8 cellular contexts compared by ENCODE assay signal in the genomic region with DNA sequence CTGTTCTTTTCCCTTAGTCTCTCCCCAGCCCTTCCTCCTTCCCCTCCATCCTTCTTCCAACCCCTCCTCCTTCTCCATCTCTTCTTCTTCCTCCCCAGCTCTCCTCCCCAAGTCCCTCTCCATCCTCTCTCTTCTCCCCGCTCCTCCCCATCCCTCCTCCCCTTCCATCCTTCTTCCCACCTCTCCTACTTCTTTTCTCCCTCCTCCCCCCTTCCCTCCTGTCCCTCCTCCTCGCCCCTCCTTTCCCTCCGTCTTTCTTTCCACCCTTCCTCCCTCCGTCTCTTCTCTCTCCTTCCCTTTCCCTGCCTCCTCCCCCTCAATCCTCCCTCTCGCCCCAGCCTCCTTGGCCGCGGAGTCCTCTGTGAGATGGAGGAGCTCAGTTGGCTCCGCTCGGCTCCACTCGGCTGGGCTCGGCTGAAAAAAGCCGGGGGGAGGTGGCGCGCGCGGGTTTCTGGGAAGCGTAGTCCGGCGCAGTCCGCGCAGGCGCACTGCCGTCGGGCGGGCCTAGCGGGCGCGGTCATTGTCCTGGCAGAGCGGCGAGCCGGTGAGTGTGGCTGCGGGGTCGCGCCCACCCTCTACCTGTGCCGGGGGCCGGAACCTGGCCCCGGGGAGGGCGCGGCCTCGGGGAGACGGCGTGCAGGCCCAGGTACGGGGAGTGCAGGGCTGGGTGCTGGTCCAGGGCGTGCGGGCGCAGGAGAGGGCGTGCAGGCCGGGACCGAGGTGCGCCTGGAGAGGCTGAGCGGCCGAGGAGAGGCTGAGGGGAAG. TPM values are rescaled to one million over a fixed set of nuclear protein-coding genes. Genes with fewer than 3 reads are reported as not detected.
DNase-seq lines count a peak whose midpoint lies in the region; ATAC-seq and FAIRE-seq lines count a peak whose summit lies in the region.

A gene (plus strand): TSS at position 520 of the 765 bp plus-strand sequence. CDS start 6,257 bp downstream, outside the sequence.

- ATAC-seq in GM19397 (IDR thresholded peaks at IDR 0.05; ENCODE audit: unreplicated experiment) (peak; percentile 97), HG03571 (IDR thresholded peaks at IDR 0.05; ENCODE audit: unreplicated experiment) (peak; percentile 82)

- H4K20me1 ChIP-seq in BLaER1 treated with 17β-estradiol and CSF1 and Interleukin-3, amounts not matched to agents 10 nM and 100 nM = peaks cover 0 to 11% (median 0%) of the 10 kb centered on the region in 11 experiments; a peak in 2 of 22 replicates

- H3K4me3 ChIP-seq in BLaER1 treated with 17β-estradiol and CSF1 and Interleukin-3, amounts not matched to agents 10 nM and 100 nM = peak within 1 kb of the TSS; percentile 73 to 98 (median 96)

- H3K9me3 ChIP-seq in BLaER1 treated with 17β-estradiol and CSF1 and Interleukin-3, amounts not matched to agents 10 nM and 100 nM (replicated peaks in 1 of 11) = peaks cover 65 to 86% (median 80%) of the 10 kb centered on the region in 11 experiments

- H3K36me3 ChIP-seq in BLaER1 treated with 17β-estradiol and CSF1 and Interleukin-3, amounts not matched to agents 10 nM and 100 nM = peaks cover 28 to 36% (median 32%) of the 10 kb centered on the region in 11 experiments

- H3K9ac ChIP-seq in BLaER1 treated with 17β-estradiol and CSF1 and Interleukin-3, amounts not matched to agents 10 nM and 100 nM = peak within 1 kb of the TSS; percentile 84 to 94 (median 88)

- H3K27ac ChIP-seq in BLaER1 treated with 17β-estradiol and CSF1 and Interleukin-3, amounts not matched to agents 10 nM and 100 nM = peak within 1 kb of the TSS; percentile 25 to 84 (median 74); a peak in 21 of 22 replicates

- H3K27me3 ChIP-seq in BLaER1 treated with 17β-estradiol and CSF1 and Interleukin-3, amounts not matched to agents 10 nM and 100 nM = no peaks in the 10 kb centered on the region

- DNase-seq in NOMO-1 (lab: John Stamatoyannopoulos, UW; ENCODE audit: unreplicated experiment in 2 of 2) = peak; percentile 64 to 66
- peak; percentile 50 for DNase-seq in activated CD8-positive, alpha-beta memory T cell treated with anti-CD3 and anti-CD28 coated beads, Interleukin-2, amount 50 U/mL, for 1 hour (ENCODE audit: extremely low read depth)
- peak; percentile 95 for DNase-seq in mesenteric fat pad (ENCODE audit: low spot score)
- DNase-seq in stimulated activated CD8-positive, alpha-beta memory T cell treated with anti-CD3 and anti-CD28 coated beads, Interleukin-12 subunit alpha, Interleukin-12 subunit beta, amount 100 ng/mL, for 4 hours (ENCODE audit: low read depth) = peak; percentile 80

- FAIRE-seq in endometrium (lab: Jason Lieb, UNC) = peak; percentile 72

- H3K4me2 ChIP-seq in BLaER1 treated with 17β-estradiol and CSF1 and Interleukin-3, amounts not matched to agents 10 nM and 100 nM = peak within 1 kb of the TSS; percentile 88 to 96 (median 94)

- peaks cover 8 to 12% (median 10%) of the 10 kb centered on the region in 10 experiments; a peak in 19 of 20 replicates for H3K4me1 ChIP-seq in BLaER1 treated with 17β-estradiol and CSF1 and Interleukin-3, amounts not matched to agents 10 nM and 100 nM

RNA-seq across cellular contexts. Expression of the gene that starts here (rescaled TPM):
- 7.0 TPM for total RNA-seq in mesenteric fat pad

Comparison
In these comparisons a context has a peak if more than half of its experiments do, and no peak if none do; other contexts are left out.
1. Peak in every context shown above with its lines: DNase-seq, ATAC-seq, H3K4me3 ChIP-seq and H3K27ac ChIP-seq.